In the genomic region with DNA sequence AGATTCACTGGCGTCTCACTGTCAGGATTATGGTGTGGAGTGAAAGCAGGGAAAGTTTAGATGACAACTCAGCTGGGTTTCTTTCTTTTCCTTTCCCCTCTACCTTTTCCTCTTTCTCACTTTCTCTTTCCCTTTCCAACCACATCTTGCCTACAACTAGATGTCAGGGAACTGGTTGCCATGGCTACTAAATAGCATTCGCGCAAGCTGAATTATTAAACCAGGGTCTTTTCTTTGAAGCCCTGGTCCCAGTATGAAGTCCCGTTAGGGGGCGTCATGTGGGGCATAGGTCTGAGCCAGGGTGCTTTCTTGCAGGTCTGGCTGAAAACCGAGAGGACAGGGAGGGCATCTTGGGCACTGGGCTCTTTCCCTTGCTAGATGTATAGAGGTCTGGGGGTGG, we compare ENCODE assay signal across 29 cellular contexts.
A peak's percentile ranks its signal among the peaks of the same experiment; 100 is the strongest.
DNase-seq lines count a peak whose midpoint lies in the region; ATAC-seq and TF ChIP-seq lines count a peak whose summit lies in the region.
"Had no signal": no experiment of that assay in that cellular context is flagged by ENCODE, and none has a peak within 500 bp of the region (broad histone marks: within the 10 kb centered on the region; RNA-seq: fewer than 3 reads in every experiment).

No MANE protein-coding gene starts in this region.

- no peak for TF ChIP-seq CTCF in A673 (conservative IDR thresholded peaks at IDR 0.05; ENCODE audit: low read depth, low read length)
- no peak for TF ChIP-seq CTCF in heart left ventricle (IDR thresholded peaks at IDR 0.05)

- ATAC-seq in activated naive CD4-positive, alpha-beta T cell treated with anti-CD3 and anti-CD28 coated beads, Interleukin-2, amount 50 U/mL, for 72 hours = peak; percentile 23 to 31
- ATAC-seq in GM18511 (IDR thresholded peaks at IDR 0.05; ENCODE audit: unreplicated experiment) (no peak), heart left ventricle (no peak)
- ATAC-seq: esophagus mucosa; mucosa of descending colon; natural killer cell; stimulated activated effector memory CD8-positive, alpha-beta T cell treated with anti-CD3 and anti-CD28 coated beads, Interleukin-12 subunit alpha, Interleukin-12 subunit beta, amount 100 ng/mL, for 72 hours had no signal

- CTCF ChIA-PET in activated naive CD4-positive, alpha-beta T cell treated with anti-CD3 and anti-CD28 coated beads, Interleukin-2, amount 10 ng/mL, durations not matched to agents 7 days and 5 days (lab: Charles Lee) = interaction anchor here (1.2 to 1.7 kb wide), 2 partner anchors 108 to 110 kb away, joined by 4 to 5 read pairs; no protein-coding TSS in a partner anchor
- CTCF ChIA-PET in A673 (lab: Charles Lee) = no interaction called here

- H3K27me3 Mint-ChIP-seq in activated naive CD4-positive, alpha-beta T cell treated with anti-CD3 and anti-CD28 coated beads, Interleukin-2, amount 10 ng/mL, durations not matched to agents 7 days and 5 days = peaks cover 72% of the 10 kb centered on the region

- 31 to 41% (median 31%) methylated on average over 6 of the region's 6 CpGs for WGBS in heart left ventricle, 4 donors

- H3K4me3 Mint-ChIP-seq in activated naive CD4-positive, alpha-beta T cell treated with anti-CD3 and anti-CD28 coated beads, Interleukin-2, amount 10 ng/mL, durations not matched to agents 7 days and 5 days = no peak overlapping the region
- H3K4me3 Mint-ChIP-seq: central memory CD8-positive, alpha-beta T cell; natural killer cell; stimulated activated effector memory CD8-positive, alpha-beta T cell treated with anti-CD3 and anti-CD28 coated beads, Interleukin-12 subunit alpha, Interleukin-12 subunit beta, amount 100 ng/mL, for 72 hours had no signal

- intact Hi-C loops in A673 (cut with micrococcal nuclease; ENCODE audit: unreplicated experiment) = no loop called here
- intact Hi-C loops in heart left ventricle (cut with DNase I) = no loop called here

- H3K27ac ChIP-seq in A673 (ENCODE audit: low read depth, low read length, poor library complexity, severe bottlenecking) = no peak overlapping the region
- H3K27ac ChIP-seq in heart left ventricle = no peak overlapping the region
- H3K27ac ChIP-seq: BLaER1, transverse colon, WERI-Rb-1 had no signal

- POLR2A ChIA-PET in A673 (lab: Charles Lee; ENCODE audit: low non-redundant PET) = interaction anchor here (0.6 kb wide), 1 partner anchor 147 kb away, joined by 21 read pairs; no protein-coding TSS in a partner anchor

- no peak for TF ChIP-seq POLR2A in heart left ventricle (IDR thresholded peaks at IDR 0.05)

- H3K9me3 Mint-ChIP-seq in activated naive CD4-positive, alpha-beta T cell treated with anti-CD3 and anti-CD28 coated beads, Interleukin-2, amount 50 U/mL, for 72 hours = no peaks in the 10 kb centered on the region
- H3K9me3 Mint-ChIP-seq in activated naive CD4-positive, alpha-beta T cell treated with anti-CD3 and anti-CD28 coated beads, Interleukin-2, amount 10 ng/mL, durations not matched to agents 7 days and 5 days = no peaks in the 10 kb centered on the region
- H3K9me3 Mint-ChIP-seq: central memory CD8-positive, alpha-beta T cell; natural killer cell; stimulated activated effector memory CD8-positive, alpha-beta T cell treated with anti-CD3 and anti-CD28 coated beads, Interleukin-12 subunit alpha, Interleukin-12 subunit beta, amount 100 ng/mL, for 72 hours had no signal

- H3K4me3 ChIP-seq in A673 (ENCODE audit: low read depth, low read length, poor library complexity, severe bottlenecking) (no peak overlapping the region), heart left ventricle (no peak overlapping the region)
- H3K4me3 ChIP-seq: BLaER1, lung, mucosa of descending colon, transverse colon had no signal

- H3K4me1 ChIP-seq in A673 (ENCODE audit: insufficient read depth, low read length, poor library complexity, severe bottlenecking) (no peaks in the 10 kb centered on the region), heart left ventricle (peaks cover 0 to 17% (median 0%) of the 10 kb centered on the region in 12 donors)
- H3K4me1 ChIP-seq: BLaER1 had no signal

- no TSS peak for BruUV-seq in A673 (replicated peaks; lab: Mats Ljungman, UMichigan)

- peaks cover 21% of the 10 kb centered on the region for H3K4me1 Mint-ChIP-seq in activated naive CD4-positive, alpha-beta T cell treated with anti-CD3 and anti-CD28 coated beads, Interleukin-2, amount 10 ng/mL, durations not matched to agents 7 days and 5 days

- no peak for DNase-seq in activated naive CD4-positive, alpha-beta T cell treated with anti-CD3 and anti-CD28 coated beads, Interleukin-2, amount 50 U/mL, for 72 hours (ENCODE audit: low spot score in 2 of 2)
- no peak for DNase-seq in activated naive CD4-positive, alpha-beta T cell treated with anti-CD3 and anti-CD28 coated beads, Interleukin-2, amount 10 ng/mL, durations not matched to agents 7 days and 5 days
- DNase-seq in M059J (ENCODE audit: low read depth) (peak; percentile 23), ecto neural progenitor cell (ENCODE audit: low spot score) (peak; percentile 55), retina (peak; percentile 56), A673 (ENCODE audit: low spot score) (no peak), heart left ventricle (no peak)
- DNase-seq: activated CD4-positive, alpha-beta T cell treated with anti-CD3 and anti-CD28 coated beads for 48 hours; activated gamma-delta T cell; foreskin fibroblast; GOT3; KBM-7; mucosa of descending colon; natural killer cell; NCI-H2029; NCI-H226; NCI-H526 treated with DMSO at 0.1 percent for 48 hours; SIG-M5; stimulated activated CD4-positive, alpha-beta T cell treated with anti-CD3 and anti-CD28 coated beads, Interleukin-15, amount 100 ng/mL, for 24 hours; stimulated activated CD4-positive, alpha-beta T cell treated with anti-CD3 and anti-CD28 coated beads, Interleukin-4, amount 100 ng/mL, for 4 hours; T-helper 9 cell; transverse colon; WERI-Rb-1 had no signal

- H3K9me3 ChIP-seq in A673 (ENCODE audit: low read depth, low read length, poor library complexity, severe bottlenecking) (no peaks in the 10 kb centered on the region), heart left ventricle (no peaks in the 10 kb centered on the region)
- H3K9me3 ChIP-seq: mucosa of descending colon, transverse colon had no signal

- H3K27me3 ChIP-seq in A673 (replicated peaks; ENCODE audit: insufficient read depth, low read depth, low read length, poor library complexity) (peaks cover 99% of the 10 kb centered on the region), heart left ventricle (peaks cover 19 to 88% (median 46%) of the 10 kb centered on the region in 9 donors)
- H3K27me3 ChIP-seq: BLaER1 had no signal

- H3K36me3 Mint-ChIP-seq in activated naive CD4-positive, alpha-beta T cell treated with anti-CD3 and anti-CD28 coated beads, Interleukin-2, amount 50 U/mL, for 72 hours = no peaks in the 10 kb centered on the region
- H3K36me3 Mint-ChIP-seq in activated naive CD4-positive, alpha-beta T cell treated with anti-CD3 and anti-CD28 coated beads, Interleukin-2, amount 10 ng/mL, durations not matched to agents 7 days and 5 days = peaks cover 1% of the 10 kb centered on the region
- H3K36me3 Mint-ChIP-seq: natural killer cell; stimulated activated effector memory CD8-positive, alpha-beta T cell treated with anti-CD3 and anti-CD28 coated beads, Interleukin-12 subunit alpha, Interleukin-12 subunit beta, amount 100 ng/mL, for 72 hours had no signal

- H3K27ac Mint-ChIP-seq in activated naive CD4-positive, alpha-beta T cell treated with anti-CD3 and anti-CD28 coated beads, Interleukin-2, amount 50 U/mL, for 72 hours = no peak overlapping the region
- H3K27ac Mint-ChIP-seq in activated naive CD4-positive, alpha-beta T cell treated with anti-CD3 and anti-CD28 coated beads, Interleukin-2, amount 10 ng/mL, durations not matched to agents 7 days and 5 days = no peak overlapping the region
- H3K27ac Mint-ChIP-seq: natural killer cell; stimulated activated effector memory CD8-positive, alpha-beta T cell treated with anti-CD3 and anti-CD28 coated beads, Interleukin-12 subunit alpha, Interleukin-12 subunit beta, amount 100 ng/mL, for 72 hours had no signal

- H3K36me3 ChIP-seq in A673 (ENCODE audit: insufficient read depth, low read length, poor library complexity, severe bottlenecking) (no peaks in the 10 kb centered on the region), heart left ventricle (no peaks in the 10 kb centered on the region)
- H3K36me3 ChIP-seq: BLaER1, transverse colon, WERI-Rb-1 had no signal

Comparison
In these comparisons a context has a peak if more than half of its experiments do, and no peak if none do; other contexts are left out.
1. ATAC-seq: peak in activated naive CD4-positive, alpha-beta T cell treated with anti-CD3 and anti-CD28 coated beads, Interleukin-2, amount 50 U/mL, for 72 hours (2 of 2); none in GM18511 (single experiment) and heart left ventricle (0 of 4).
2. DNase-seq: peak in M059J (single experiment), ecto neural progenitor cell (single experiment) and retina (single experiment); none in activated naive CD4-positive, alpha-beta T cell treated with anti-CD3 and anti-CD28 coated beads, Interleukin-2, amount 50 U/mL, for 72 hours (0 of 2), activated naive CD4-positive, alpha-beta T cell treated with anti-CD3 and anti-CD28 coated beads, Interleukin-2, amount 10 ng/mL, durations not matched to agents 7 days and 5 days (single experiment), A673 (single experiment) and heart left ventricle (0 of 5).